15 cellular contexts compared by ENCODE assay signal in the genomic region with DNA sequence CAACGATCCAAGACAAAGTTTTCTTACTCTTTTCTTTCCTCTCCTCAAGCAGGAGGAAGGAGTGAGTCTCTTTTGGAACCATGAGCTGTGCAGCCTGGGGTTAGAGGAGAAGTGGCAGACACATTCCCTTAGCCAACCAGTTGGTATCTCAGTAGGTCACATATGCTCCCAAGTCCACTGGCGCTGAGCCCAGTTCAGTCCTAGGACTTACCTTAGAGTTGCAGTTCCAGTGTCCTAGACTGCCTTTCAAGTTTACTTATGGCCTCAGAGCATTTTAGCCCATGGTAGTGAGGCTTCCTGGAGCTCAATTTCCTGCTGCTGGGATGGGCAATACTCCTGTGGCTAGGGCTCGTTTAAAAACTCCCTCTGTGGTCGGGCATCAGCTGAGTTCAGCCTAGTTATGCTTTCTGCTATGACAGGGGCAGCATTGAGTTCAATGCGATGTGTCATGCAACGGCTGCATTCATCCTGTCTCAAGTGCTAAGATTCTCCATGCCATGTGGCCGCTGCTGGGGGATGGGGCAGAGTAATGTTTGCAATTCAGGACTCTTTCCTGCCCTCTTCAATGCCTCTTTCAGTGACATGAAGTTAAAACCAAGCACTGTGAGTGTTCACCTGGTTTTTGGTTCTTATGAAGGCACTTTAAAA.
DNase-seq lines count a peak whose midpoint lies in the region; ATAC-seq and TF ChIP-seq lines count a peak whose summit lies in the region.
"Had no signal": no experiment of that assay in that cellular context is flagged by ENCODE, and none has a peak within 500 bp of the region (broad histone marks: within the 10 kb centered on the region; RNA-seq: fewer than 3 reads in every experiment).

No MANE protein-coding gene starts in this region.

- H3K27ac ChIP-seq in foreskin keratinocyte, result no peak overlapping the region
- no peak overlapping the region for H3K27ac ChIP-seq in naive thymus-derived CD4-positive, alpha-beta T cell (ENCODE audit: low read depth, low read length)
- H3K27ac ChIP-seq: coronary artery, psoas muscle had no signal

- H3K4me3 Mint-ChIP-seq in naive thymus-derived CD4-positive, alpha-beta T cell, result no peak overlapping the region
- H3K4me3 Mint-ChIP-seq: CD4-positive, alpha-beta T cell had no signal

- H3K9me3 Mint-ChIP-seq in naive thymus-derived CD4-positive, alpha-beta T cell, result peaks cover 0 to 21% (median 4%) of the 10 kb centered on the region in 11 donors

- H3K36me3 ChIP-seq in naive thymus-derived CD4-positive, alpha-beta T cell (ENCODE audit: control insufficient read depth in 2 of 3, insufficient read depth in 3 of 3, low read length in 3 of 3), result no peaks in the 10 kb centered on the region

- no peak for TF ChIP-seq CTCF in foreskin keratinocyte (conservative IDR thresholded peaks at IDR 0.05)

- no peaks in the 10 kb centered on the region for H3K36me3 Mint-ChIP-seq in naive thymus-derived CD4-positive, alpha-beta T cell

- DNase-seq in NCI-H2029 (lab: John Stamatoyannopoulos, UW) (peak; percentile 51), NCI-H2029 treated with DMSO at 0.1 percent for 48 hours (lab: John Stamatoyannopoulos, UW) (no peak), NCI-H510A treated with DMSO at 0.1 percent for 48 hours (lab: John Stamatoyannopoulos, UW) (peak; percentile 67), foreskin keratinocyte (no peak), stromal cell of bone marrow (ENCODE audit: low read depth) (peak; percentile 5), GM03348 (ENCODE audit: low spot score) (no peak), activated gamma-delta T cell (lab: John Stamatoyannopoulos, UW) (no peak)
- no peak for DNase-seq in naive thymus-derived CD4-positive, alpha-beta T cell
- DNase-seq: activated effector memory CD4-positive, alpha-beta T cell treated with Interleukin-2 at 50 U/mL for 16 hours; CD4-positive, alpha-beta T cell; erythroblast; NCI-H1092; psoas muscle; SW 1271 had no signal

- H3K27me3 ChIP-seq in foreskin keratinocyte, result no peaks in the 10 kb centered on the region
- H3K27me3 ChIP-seq in naive thymus-derived CD4-positive, alpha-beta T cell (ENCODE audit: control insufficient read depth in 2 of 2, insufficient read depth in 2 of 2, low read length in 2 of 2), result no peaks in the 10 kb centered on the region

- no peaks in the 10 kb centered on the region for H3K4me1 Mint-ChIP-seq in naive thymus-derived CD4-positive, alpha-beta T cell

- H3K27me3 Mint-ChIP-seq in naive thymus-derived CD4-positive, alpha-beta T cell, result no peaks in the 10 kb centered on the region
- H3K27me3 Mint-ChIP-seq: CD4-positive, alpha-beta T cell had no signal

- no peaks in the 10 kb centered on the region for H3K9me3 ChIP-seq in naive thymus-derived CD4-positive, alpha-beta T cell (ENCODE audit: control insufficient read depth in 2 of 3, low read length in 3 of 3)
- H3K9me3 ChIP-seq: psoas muscle had no signal

- peak; percentile 32 for ATAC-seq in foreskin keratinocyte
- no peak for ATAC-seq in naive thymus-derived CD4-positive, alpha-beta T cell
- ATAC-seq: psoas muscle had no signal

- H3K4me1 ChIP-seq in foreskin keratinocyte, result no peaks in the 10 kb centered on the region
- no peaks in the 10 kb centered on the region for H3K4me1 ChIP-seq in naive thymus-derived CD4-positive, alpha-beta T cell (ENCODE audit: control insufficient read depth in 2 of 2, insufficient read depth in 2 of 2, low read length in 2 of 2)
- H3K4me1 ChIP-seq: psoas muscle had no signal

- intact Hi-C loops in naive thymus-derived CD4-positive, alpha-beta T cell (cut with micrococcal nuclease), result no loop called here

- H3K4me3 ChIP-seq in naive thymus-derived CD4-positive, alpha-beta T cell (ENCODE audit: low read length), result no peak overlapping the region
- H3K4me3 ChIP-seq: coronary artery, psoas muscle had no signal

- CTCF ChIA-PET in naive thymus-derived CD4-positive, alpha-beta T cell (lab: Charles Lee), result no interaction called here

- POLR2A ChIA-PET in naive thymus-derived CD4-positive, alpha-beta T cell (lab: Charles Lee), result no interaction called here

- H3K27ac Mint-ChIP-seq in naive thymus-derived CD4-positive, alpha-beta T cell, result no peak overlapping the region
- H3K27ac Mint-ChIP-seq: CD4-positive, alpha-beta T cell had no signal

Comparison
In these comparisons a context has a peak if more than half of its experiments do, and no peak if none do; other contexts are left out.
1. DNase-seq: peak in NCI-H2029 (single experiment), NCI-H510A treated with DMSO at 0.1 percent for 48 hours (single experiment) and stromal cell of bone marrow (single experiment); none in NCI-H2029 treated with DMSO at 0.1 percent for 48 hours (single experiment), foreskin keratinocyte (0 of 2), GM03348 (single experiment), activated gamma-delta T cell (single experiment) and naive thymus-derived CD4-positive, alpha-beta T cell (0 of 9).